Comparison of ENCODE assay signal across 9 cellular contexts in genomic region chr7:44145419-44145968, GRCh38. TPM values are rescaled to one million over a fixed set of nuclear protein-coding genes. Genes with fewer than 3 reads are reported as not detected.
DNase-seq lines count a peak whose midpoint lies in the region; ATAC-seq, FAIRE-seq and TF ChIP-seq lines count a peak whose summit lies in the region.
"Had no signal": no experiment of that assay in that cellular context is flagged by ENCODE, and none has a peak within 500 bp of the region (broad histone marks: within the 10 kb centered on the region; RNA-seq: fewer than 3 reads in every experiment).

No MANE protein-coding gene starts in this region.

- peak overlapping the region; percentile 45 for H3K4me3 Mint-ChIP-seq in astrocyte (ENCODE audit: unreplicated experiment)

- H3K27ac Mint-ChIP-seq in astrocyte (ENCODE audit: unreplicated experiment): no peak overlapping the region

- no peak for FAIRE-seq in astrocyte (lab: Jason Lieb, UNC)

- H3K4me3 ChIP-seq in astrocyte (ENCODE audit: insufficient read depth, low read depth, low read length) (peak overlapping the region; percentile 48), kidney epithelial cell (ENCODE audit: low read depth, low read length) (peak overlapping the region; percentile 35)

- peak overlapping the region; percentile 86 for H3K4me2 ChIP-seq in astrocyte (ENCODE audit: low read length)

- no peaks in the 10 kb centered on the region for H3K79me2 ChIP-seq in astrocyte (ENCODE audit: insufficient read depth, low read length)

- TF ChIP-seq CTCF in astrocyte (IDR thresholded peaks at IDR 0.05; ENCODE audit: insufficient read depth, low read depth, low read length) (no peak), kidney epithelial cell (IDR thresholded peaks at IDR 0.05; ENCODE audit: insufficient read depth, low read length, poor library complexity, severe bottlenecking) (no peak)

- H3K27me3 Mint-ChIP-seq in astrocyte (ENCODE audit: low read depth, unreplicated experiment): peaks cover 43% of the 10 kb centered on the region

- H3K9me3 Mint-ChIP-seq in astrocyte (ENCODE audit: unreplicated experiment): peaks cover 2% of the 10 kb centered on the region

- H3K9ac ChIP-seq in astrocyte (ENCODE audit: low read length): no peak overlapping the region

- no peaks in the 10 kb centered on the region for H3K36me3 Mint-ChIP-seq in astrocyte (ENCODE audit: low read depth, unreplicated experiment)

- no peaks in the 10 kb centered on the region for H3K9me3 ChIP-seq in astrocyte (ENCODE audit: insufficient read depth, low read depth, low read length)

- H3K36me3 ChIP-seq in astrocyte (ENCODE audit: insufficient read depth, low read length) (no peaks in the 10 kb centered on the region), kidney epithelial cell (ENCODE audit: control insufficient read depth, insufficient read depth, low read length) (no peaks in the 10 kb centered on the region)

- H3K4me1 Mint-ChIP-seq in astrocyte (ENCODE audit: low read depth, unreplicated experiment): peaks cover 5% of the 10 kb centered on the region

- H4K20me1 ChIP-seq in astrocyte (ENCODE audit: insufficient read depth, low read length): no peaks in the 10 kb centered on the region

- no peak overlapping the region for H3K27ac ChIP-seq in astrocyte (ENCODE audit: low read depth, low read length)

- H3K27me3 ChIP-seq in astrocyte (ENCODE audit: insufficient read depth, low read length) (peaks cover 5% of the 10 kb centered on the region), kidney epithelial cell (ENCODE audit: control insufficient read depth, insufficient read depth, low read length) (peaks cover 30% of the 10 kb centered on the region)

- DNase-seq in T-helper 1 cell (peak in 3 of 5 donors; percentile 45 to 57 (median 47)), astrocyte (ENCODE audit: low read depth) (no peak), kidney epithelial cell (ENCODE audit: low read depth) (no peak), NCI-H524 (lab: John Stamatoyannopoulos, UW) (no peak), NAMALWA (ENCODE audit: low spot score) (no peak), globus pallidus (ENCODE audit: low spot score) (no peak)
- DNase-seq in stimulated activated CD4-positive, alpha-beta T cell treated with anti-CD3 and anti-CD28 coated beads, Interleukin-4, amount 100 ng/mL, for 4 hours: peak; percentile 61 to 78

- H2AFZ ChIP-seq in astrocyte (ENCODE audit: low read depth, low read length): peak overlapping the region; percentile 94

- H3K4me1 ChIP-seq in astrocyte (ENCODE audit: insufficient read depth, low read length): peaks cover 6% of the 10 kb centered on the region

- no peak for ATAC-seq in GM19452 (IDR thresholded peaks at IDR 0.05; ENCODE audit: unreplicated experiment)

RNA-seq across cellular contexts. Expression of gene MYL7, which starts 4.4 kb away (rescaled TPM):
- 60.0 and 63.0 TPM in 2 replicates for total RNA-seq in astrocyte
- total RNA-seq in kidney epithelial cell: 1.2 and 3.0 TPM in 2 replicates
- total RNA-seq: liver had no signal

RNA-seq across cellular contexts. Expression of gene POLD2, which starts 22.1 kb away (rescaled TPM):
- total RNA-seq in astrocyte (59.9 and 67.7 TPM in 2 replicates), kidney epithelial cell (72.8 and 73.0 TPM in 2 replicates)

RNA-seq across cellular contexts. Expression of gene AEBP1, which starts 41.3 kb away (rescaled TPM):
- 65.0 and 102 TPM in 2 replicates for total RNA-seq in astrocyte
- 81.1 and 82.8 TPM in 2 replicates for total RNA-seq in kidney epithelial cell

RNA-seq across cellular contexts. Expression of gene GCK, which starts 43.7 kb away (rescaled TPM):
- 0.24 TPM in 1 of 2 replicates, not detected in the other for total RNA-seq in astrocyte
- total RNA-seq in kidney epithelial cell: 0.75 and 2.3 TPM in 2 replicates

RNA-seq across cellular contexts. Expression of gene YKT6, which starts 55.3 kb away (rescaled TPM):
- total RNA-seq in astrocyte: 215 and 216 TPM in 2 replicates
- total RNA-seq in kidney epithelial cell: 124 and 128 TPM in 2 replicates

Comparison
In these comparisons a context has a peak if more than half of its experiments do, and no peak if none do; other contexts are left out.
1. DNase-seq: peak in T-helper 1 cell (3 of 5) and stimulated activated CD4-positive, alpha-beta T cell treated with anti-CD3 and anti-CD28 coated beads, Interleukin-4, amount 100 ng/mL, for 4 hours (2 of 2); none in astrocyte (single experiment), kidney epithelial cell (single experiment), NCI-H524 (0 of 2), NAMALWA (single experiment) and globus pallidus (single experiment).
2. RNA of gene MYL7, which starts 4.4 kb away (total RNA-seq): 60.0 to 63.0 TPM in astrocyte; 1.2 to 3.0 TPM in kidney epithelial cell; every median in the first group is over 10 times any median in the second.